In the genomic region with DNA sequence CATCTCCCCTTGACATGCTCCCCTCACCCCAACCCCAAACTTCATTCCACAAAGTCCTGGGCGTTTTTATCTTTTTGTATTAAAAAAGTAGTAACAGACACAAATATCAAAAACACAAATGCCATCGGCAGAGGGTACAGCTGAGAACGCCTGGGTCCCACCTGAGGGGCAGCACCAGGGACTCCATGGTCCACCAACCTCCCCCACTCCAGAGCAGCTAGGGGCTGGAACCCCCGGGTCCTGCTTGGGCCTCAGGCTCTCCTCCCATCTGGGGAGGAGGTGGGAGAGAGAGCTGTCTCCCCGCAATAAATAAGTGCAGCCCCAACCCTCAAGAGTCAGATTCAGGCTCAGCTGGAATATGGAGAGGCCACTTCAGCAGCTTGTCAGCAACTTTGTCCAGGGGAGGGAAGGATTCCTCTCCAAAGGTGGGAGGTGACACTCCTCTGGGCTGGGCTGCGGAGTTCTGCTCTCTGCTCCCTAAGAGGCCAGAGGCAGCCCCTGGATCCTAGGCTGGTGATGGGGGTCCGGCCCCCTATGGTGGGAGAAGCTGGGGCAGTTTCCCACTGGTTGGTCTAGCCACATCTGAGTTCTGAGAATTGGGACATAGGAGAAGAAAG, we compare ENCODE assay signal across 17 cellular contexts. TPM values are rescaled to one million over a fixed set of nuclear protein-coding genes. Genes with fewer than 3 reads are reported as not detected.
DNase-seq lines count a peak whose midpoint lies in the region; ATAC-seq and TF ChIP-seq lines count a peak whose summit lies in the region.
"Had no signal": no experiment of that assay in that cellular context is flagged by ENCODE, and none has a peak within 500 bp of the region (broad histone marks: within the 10 kb centered on the region; RNA-seq: fewer than 3 reads in every experiment).

No MANE protein-coding gene starts in this region.

- H3K4me3 ChIP-seq in heart left ventricle (no peak overlapping the region), breast epithelium (no peak overlapping the region), tibial nerve (no peak overlapping the region)
- H3K4me3 ChIP-seq in naive thymus-derived CD4-positive, alpha-beta T cell (ENCODE audit: low read length): no peak overlapping the region
- H3K4me3 ChIP-seq: K562 had no signal

- no peaks in the 10 kb centered on the region for H3K27me3 ChIP-seq in heart left ventricle
- no peaks in the 10 kb centered on the region for H3K27me3 ChIP-seq in breast epithelium
- no peaks in the 10 kb centered on the region for H3K27me3 ChIP-seq in naive thymus-derived CD4-positive, alpha-beta T cell (ENCODE audit: control insufficient read depth in 2 of 2, insufficient read depth in 2 of 2, low read length in 2 of 2)
- H3K27me3 ChIP-seq in tibial nerve: no peaks in the 10 kb centered on the region

- peaks cover 0 to 5% (median 0%) of the 10 kb centered on the region in 7 donors for H3K4me1 Mint-ChIP-seq in naive thymus-derived CD4-positive, alpha-beta T cell

- peaks cover 0 to 22% (median 0%) of the 10 kb centered on the region in 11 donors for H3K9me3 Mint-ChIP-seq in naive thymus-derived CD4-positive, alpha-beta T cell
- H3K9me3 Mint-ChIP-seq: activated CD4-positive, alpha-beta memory T cell treated with anti-CD3 and anti-CD28 coated beads, Interleukin-2, amount 10 ng/mL, durations not matched to agents 7 days and 5 days had no signal

- peaks cover 0 to 55% (median 15%) of the 10 kb centered on the region in 12 donors for H3K4me1 ChIP-seq in heart left ventricle
- peaks cover 0 to 7% of the 10 kb centered on the region in 2 donors for H3K4me1 ChIP-seq in breast epithelium
- peaks cover 8 to 17% of the 10 kb centered on the region in 2 donors for H3K4me1 ChIP-seq in naive thymus-derived CD4-positive, alpha-beta T cell (ENCODE audit: control insufficient read depth in 2 of 2, insufficient read depth in 2 of 2, low read length in 2 of 2)
- peaks cover 0 to 67% (median 9%) of the 10 kb centered on the region in 4 donors for H3K4me1 ChIP-seq in tibial nerve

- CTCF ChIA-PET in naive thymus-derived CD4-positive, alpha-beta T cell (lab: Charles Lee): interaction anchor here (0.8 to 4.0 kb wide), 10 partner anchors 10 to 160 kb away, joined by 3 to 26 read pairs (median 11); a partner anchor contains a TSS

- peak overlapping the region in 5 of 9 donors; percentile 43 to 74 (median 71) for H3K27ac Mint-ChIP-seq in naive thymus-derived CD4-positive, alpha-beta T cell
- H3K27ac Mint-ChIP-seq: activated CD4-positive, alpha-beta memory T cell treated with anti-CD3 and anti-CD28 coated beads, Interleukin-2, amount 10 ng/mL, durations not matched to agents 7 days and 5 days had no signal

- peak overlapping the region in 2 of 10 donors; percentile 16 to 42 for H3K4me3 Mint-ChIP-seq in naive thymus-derived CD4-positive, alpha-beta T cell
- H3K4me3 Mint-ChIP-seq: activated CD4-positive, alpha-beta memory T cell treated with anti-CD3 and anti-CD28 coated beads, Interleukin-2, amount 10 ng/mL, durations not matched to agents 7 days and 5 days had no signal

- H3K36me3 ChIP-seq in heart left ventricle (peaks cover 12 to 65% (median 62%) of the 10 kb centered on the region in 9 donors), breast epithelium (peaks cover 16% of the 10 kb centered on the region), tibial nerve (peaks cover 13 to 61% (median 48%) of the 10 kb centered on the region in 3 donors)
- H3K36me3 ChIP-seq in naive thymus-derived CD4-positive, alpha-beta T cell (ENCODE audit: control insufficient read depth in 2 of 3, insufficient read depth in 3 of 3, low read length in 3 of 3): peaks cover 0 to 54% (median 7%) of the 10 kb centered on the region in 3 experiments

- H3K27ac ChIP-seq in heart left ventricle (peak overlapping the region in 8 of 12 donors; percentile 6 to 89 (median 72)), breast epithelium (peak overlapping the region; percentile 26 to 92), tibial nerve (peak overlapping the region; percentile 85 to 100 (median 92))
- H3K27ac ChIP-seq in naive thymus-derived CD4-positive, alpha-beta T cell (ENCODE audit: low read depth, low read length): no peak overlapping the region

- peaks cover 4 to 24% (median 8%) of the 10 kb centered on the region in 5 donors for H3K36me3 Mint-ChIP-seq in naive thymus-derived CD4-positive, alpha-beta T cell

- no peak for ATAC-seq in heart left ventricle
- no peak for ATAC-seq in naive thymus-derived CD4-positive, alpha-beta T cell
- no peak for ATAC-seq in left colon
- ATAC-seq: K562, PC-3 had no signal

- H3K9me3 ChIP-seq in heart left ventricle (no peaks in the 10 kb centered on the region), breast epithelium (no peaks in the 10 kb centered on the region), tibial nerve (no peaks in the 10 kb centered on the region)
- no peaks in the 10 kb centered on the region for H3K9me3 ChIP-seq in naive thymus-derived CD4-positive, alpha-beta T cell (ENCODE audit: control insufficient read depth in 2 of 3, low read length in 3 of 3)

- TF ChIP-seq POLR2A in heart left ventricle (IDR thresholded peaks at IDR 0.05): no peak
- no peak for TF ChIP-seq POLR2A in breast epithelium (IDR thresholded peaks at IDR 0.05)
- no peak for TF ChIP-seq POLR2A in tibial nerve (IDR thresholded peaks at IDR 0.05)

- TF ChIP-seq CTCF in heart left ventricle (IDR thresholded peaks at IDR 0.05) (no peak), breast epithelium (IDR thresholded peaks at IDR 0.05) (no peak), tibial nerve (IDR thresholded peaks at IDR 0.05) (no peak)

- TF ChIP-seq EP300 in tibial nerve (IDR thresholded peaks at IDR 0.05): no peak

- 82 to 89% (median 85%) methylated on average over 5 to 7 of the region's 7 CpGs for WGBS in heart left ventricle, 4 donors
- WGBS in tibial nerve, 2 donors: 86% methylated on average over 7 of the region's 7 CpGs

- intact Hi-C loops in heart left ventricle (cut with DNase I) (loop anchor here in 1 of 10 donors (10.0 kb wide), 1 partner anchor 296 kb away; no protein-coding TSS in a partner anchor), cardiac septum (cut with DNase I) (no loop called here), breast epithelium (cut with DNase I; ENCODE audit: low total_unique reads) (no loop called here), left colon (cut with DNase I, micrococcal nuclease) (no loop called here)
- intact Hi-C loops in naive thymus-derived CD4-positive, alpha-beta T cell (cut with micrococcal nuclease): no loop called here

- peaks cover 0 to 8% (median 0%) of the 10 kb centered on the region in 5 donors for H3K27me3 Mint-ChIP-seq in naive thymus-derived CD4-positive, alpha-beta T cell

- POLR2A ChIA-PET in naive thymus-derived CD4-positive, alpha-beta T cell (lab: Charles Lee): interaction anchor here (1.0 to 6.2 kb wide), 13 partner anchors 8 to 155 kb away, joined by 3 to 136 read pairs (median 11); a partner anchor contains a TSS

- DNase-seq in heart left ventricle: peak in 1 of 5 donors; percentile 6
- no peak for DNase-seq in cardiac septum (ENCODE audit: low spot score)
- DNase-seq in breast epithelium (ENCODE audit: low spot score in 2 of 2): peak in 1 of 2 donors; percentile 38
- peak in 6 of 9 donors; percentile 0 to 10 (median 6) for DNase-seq in naive thymus-derived CD4-positive, alpha-beta T cell
- DNase-seq in tibial nerve (ENCODE audit: low spot score in 2 of 2): no peak
- no peak for DNase-seq in left colon
- no peak for DNase-seq in T-helper 1 cell
- no peak for DNase-seq in activated CD8-positive, alpha-beta memory T cell treated with anti-CD3 and anti-CD28 coated beads, Interleukin-2, amount 50 U/mL, for 48 hours
- DNase-seq: activated CD4-positive, alpha-beta memory T cell treated with anti-CD3 and anti-CD28 coated beads, Interleukin-2, amount 10 ng/mL, durations not matched to agents 7 days and 5 days; activated effector memory CD4-positive, alpha-beta T cell treated with Interleukin-2 at 50 U/mL for 16 hours; dermis blood vessel endothelial cell; NCI-H2081 treated with DMSO at 0.1 percent for 48 hours; NCI-H526 treated with DMSO at 0.1 percent for 48 hours; PC-3 had no signal

RNA-seq across cellular contexts. Expression of a gene that starts 11.7 kb away (rescaled TPM):
- total RNA-seq in heart left ventricle (100 to 1,000 TPM in 3 of 9 donors, 10 to 100 TPM in 6; 40.2 to 132 (median 86.3) TPM), cardiac septum (47.8 TPM), breast epithelium (100 to 1,000 TPM in 2 of 3 donors, 10 to 100 TPM in 1; 97.3 to 167 (median 115) TPM), tibial nerve (100 to 1,000 TPM; 157 to 328 (median 204) TPM), left colon (100 to 1,000 TPM in 1 of 2 donors, 10 to 100 TPM in 1; 35.0 to 113 TPM)
- polyA plus RNA-seq in heart left ventricle: 100 to 1,000 TPM in 1 of 2 donors, 10 to 100 TPM in 1; 96.2 to 164 TPM
- 1,000 to 10,000 TPM in 2 of 5 experiments, 10 to 100 TPM in 3; 40.1 to 1,786 (median 95.0) TPM for total RNA-seq in naive thymus-derived CD4-positive, alpha-beta T cell
- 10 to 100 TPM in 1 of 2 donors, 1 to 10 TPM in 1; 7.9 to 12.1 TPM for polyA plus RNA-seq in naive thymus-derived CD4-positive, alpha-beta T cell

RNA-seq across cellular contexts. Expression of a gene that starts 16.6 kb away (rescaled TPM):
- total RNA-seq in heart left ventricle: under 1 TPM in 4 of 9 donors, not detected in 5; 0.17 to 0.76 (median 0.44) TPM
- polyA plus RNA-seq in heart left ventricle: under 1 TPM; 0.23 to 0.40 TPM
- total RNA-seq in cardiac septum: 0.65 TPM
- total RNA-seq in breast epithelium: not detected
- under 1 TPM; 0.22 to 0.98 (median 0.41) TPM for total RNA-seq in naive thymus-derived CD4-positive, alpha-beta T cell
- polyA plus RNA-seq in naive thymus-derived CD4-positive, alpha-beta T cell: not detected
- total RNA-seq in tibial nerve: 1 to 10 TPM in 1 of 4 donors, not detected in 3; 2.1 TPM
- not detected for total RNA-seq in left colon
- total RNA-seq: dermis blood vessel endothelial cell, PC-3, subcutaneous adipose tissue had no signal
- polyA plus RNA-seq: fibroblast of lung had no signal

RNA-seq across cellular contexts. Expression of a gene that starts 22.2 kb away (rescaled TPM):
- total RNA-seq in heart left ventricle: not detected
- under 1 TPM in 1 of 2 donors, not detected in 1; 0.12 TPM for polyA plus RNA-seq in heart left ventricle
- total RNA-seq in cardiac septum: not detected
- total RNA-seq in breast epithelium: under 1 TPM in 1 of 3 donors, not detected in 2; 0.73 TPM
- 1 to 10 TPM in 1 of 5 experiments, under 1 TPM in 3, not detected in 1; 0.22 to 1.6 (median 0.75) TPM for total RNA-seq in naive thymus-derived CD4-positive, alpha-beta T cell
- 1 to 10 TPM in 1 of 2 donors, under 1 TPM in 1; 0.11 to 1.6 TPM for polyA plus RNA-seq in naive thymus-derived CD4-positive, alpha-beta T cell
- total RNA-seq in tibial nerve: not detected
- not detected for total RNA-seq in left colon
- total RNA-seq: activated CD4-positive, alpha-beta memory T cell treated with anti-CD3 and anti-CD28 coated beads, Interleukin-2, amount 10 ng/mL, durations not matched to agents 7 days and 5 days; dermis blood vessel endothelial cell; fibroblast of lung; subcutaneous adipose tissue had no signal
- polyA plus RNA-seq: K562 had no signal

RNA-seq across cellular contexts. Expression of a gene that starts 22.2 kb away (rescaled TPM):
- total RNA-seq in heart left ventricle (10 to 100 TPM; 21.5 to 67.2 (median 51.1) TPM), cardiac septum (63.9 TPM), breast epithelium (10 to 100 TPM; 21.8 to 30.2 (median 28.1) TPM), tibial nerve (10 to 100 TPM; 48.0 to 72.1 (median 59.0) TPM), left colon (10 to 100 TPM; 45.1 to 56.3 TPM)
- polyA plus RNA-seq in heart left ventricle: 10 to 100 TPM; 49.0 to 50.6 TPM
- 100 to 1,000 TPM in 4 of 5 experiments, 10 to 100 TPM in 1; 87.1 to 256 (median 210) TPM for total RNA-seq in naive thymus-derived CD4-positive, alpha-beta T cell
- polyA plus RNA-seq in naive thymus-derived CD4-positive, alpha-beta T cell: 10 to 100 TPM; 75.0 to 75.1 TPM

RNA-seq across cellular contexts. Expression of a gene that starts 35.7 kb away (rescaled TPM):
- 10 to 100 TPM in 3 of 9 donors, 1 to 10 TPM in 6; 5.3 to 16.4 (median 8.4) TPM for total RNA-seq in heart left ventricle
- 1 to 10 TPM; 3.8 to 8.9 TPM for polyA plus RNA-seq in heart left ventricle
- total RNA-seq in cardiac septum: 8.7 TPM
- 10 to 100 TPM; 15.7 to 83.1 (median 41.0) TPM for total RNA-seq in breast epithelium
- 10 to 100 TPM; 23.1 to 49.7 (median 26.5) TPM for total RNA-seq in naive thymus-derived CD4-positive, alpha-beta T cell
- 10 to 100 TPM; 40.4 to 45.9 TPM for polyA plus RNA-seq in naive thymus-derived CD4-positive, alpha-beta T cell
- total RNA-seq in tibial nerve: 10 to 100 TPM; 28.2 to 47.1 (median 38.2) TPM
- total RNA-seq in left colon: 10 to 100 TPM; 11.3 to 12.6 TPM

Comparison
In these comparisons a context has a peak if more than half of its experiments do, and no peak if none do; other contexts are left out.
1. DNase-seq: peak in naive thymus-derived CD4-positive, alpha-beta T cell (6 of 9); none in cardiac septum (single experiment), tibial nerve (0 of 2), left colon (0 of 2), T-helper 1 cell (0 of 5) and activated CD8-positive, alpha-beta memory T cell treated with anti-CD3 and anti-CD28 coated beads, Interleukin-2, amount 50 U/mL, for 48 hours (single experiment).